In genomic region chr14:36091096-36091495, GRCh38 we compare ENCODE assay signal across 8 cellular contexts.
DNase-seq lines count a peak whose midpoint lies in the region; ATAC-seq and TF ChIP-seq lines count a peak whose summit lies in the region.

No MANE protein-coding gene starts in this region.

- H3K36me3 ChIP-seq in prostate gland, result no peaks in the 10 kb centered on the region
- no peaks in the 10 kb centered on the region for H3K36me3 ChIP-seq in gastrocnemius medialis
- H3K36me3 ChIP-seq in osteoblast (ENCODE audit: insufficient read depth, low read length), result no peaks in the 10 kb centered on the region

- H3K27me3 ChIP-seq in prostate gland (replicated peaks; ENCODE audit: insufficient read depth) (no peaks in the 10 kb centered on the region), gastrocnemius medialis (no peaks in the 10 kb centered on the region), osteoblast (ENCODE audit: insufficient read depth, low read length) (no peaks in the 10 kb centered on the region)

- H3K36me3 Mint-ChIP-seq in osteocyte (ENCODE audit: unreplicated experiment), result no peaks in the 10 kb centered on the region

- no peaks in the 10 kb centered on the region for H3K27me3 Mint-ChIP-seq in osteocyte (ENCODE audit: unreplicated experiment)

- H3K27ac ChIP-seq in prostate gland, result no peak overlapping the region
- H3K27ac ChIP-seq in gastrocnemius medialis, result no peak overlapping the region
- H3K27ac ChIP-seq in osteoblast (ENCODE audit: low read depth, low read length), result no peak overlapping the region

- 22% methylated on average over 2 of the region's 2 CpGs for WGBS in prostate gland

- DNase-seq in amniotic stem cell (lab: John Stamatoyannopoulos, UW) (peak; percentile 12), osteocyte (ENCODE audit: extremely low spot score, unreplicated experiment) (no peak), prostate gland (ENCODE audit: low spot score) (no peak), gastrocnemius medialis (no peak), osteoblast (ENCODE audit: insufficient read length, low spot score, missing footprints) (no peak)

- H3K4me3 ChIP-seq in prostate gland (no peak overlapping the region), gastrocnemius medialis (no peak overlapping the region), osteoblast (ENCODE audit: insufficient read depth, low read length) (no peak overlapping the region)

- TF ChIP-seq CTCF in osteocyte (IDR thresholded peaks at IDR 0.05) (peak; percentile 6), prostate gland (IDR thresholded peaks at IDR 0.05) (no peak), gastrocnemius medialis (IDR thresholded peaks at IDR 0.05 in 4 of 5, conservative IDR thresholded peaks at IDR 0.05 in 1 of 5) (no peak), osteoblast (IDR thresholded peaks at IDR 0.05; ENCODE audit: extremely low read depth, low read depth, low read length) (no peak)

- H3K4me2 ChIP-seq in osteoblast (ENCODE audit: insufficient read depth, low read length), result no peak overlapping the region

- H3K4me1 Mint-ChIP-seq in osteocyte (ENCODE audit: unreplicated experiment), result peaks cover 35% of the 10 kb centered on the region

- ATAC-seq in GM18861 (IDR thresholded peaks at IDR 0.05; ENCODE audit: unreplicated experiment) (peak; percentile 99), HG03354 (IDR thresholded peaks at IDR 0.05; ENCODE audit: poor library complexity, severe bottlenecking, unreplicated experiment) (peak; percentile 97), gastrocnemius medialis (no peak), HG03439 (IDR thresholded peaks at IDR 0.05; ENCODE audit: unreplicated experiment) (no peak)

- TF ChIP-seq POLR2A in prostate gland (IDR thresholded peaks at IDR 0.05) (no peak), gastrocnemius medialis (IDR thresholded peaks at IDR 0.05) (no peak)

- in situ Hi-C loops in gastrocnemius medialis (cut with MboI; ENCODE audit: low sequenced_read_pairs in 4 of 4), result no loop called here

- no peaks in the 10 kb centered on the region for H3K4me1 ChIP-seq in prostate gland (replicated peaks)
- no peaks in the 10 kb centered on the region for H3K4me1 ChIP-seq in gastrocnemius medialis
- H3K4me1 ChIP-seq in osteoblast (ENCODE audit: insufficient read depth, low read length), result no peaks in the 10 kb centered on the region

- no peaks in the 10 kb centered on the region for H3K79me2 ChIP-seq in osteoblast (ENCODE audit: insufficient read depth, low read length)

- intact Hi-C loops in prostate gland (cut with DNase I) (no loop called here), gastrocnemius medialis (cut with DNase I; ENCODE audit: low total_unique reads) (no loop called here)

- H3K9me3 ChIP-seq in prostate gland (no peaks in the 10 kb centered on the region), gastrocnemius medialis (no peaks in the 10 kb centered on the region), osteoblast (ENCODE audit: low read depth, low read length) (no peaks in the 10 kb centered on the region)

- no peaks in the 10 kb centered on the region for H4K20me1 ChIP-seq in osteoblast (ENCODE audit: insufficient read depth, low read length)

- H3K4me3 Mint-ChIP-seq in osteocyte (ENCODE audit: unreplicated experiment), result no peak overlapping the region

- H2AFZ ChIP-seq in osteoblast (ENCODE audit: low read length), result no peak overlapping the region

- peak overlapping the region; percentile 52 for H3K27ac Mint-ChIP-seq in osteocyte (ENCODE audit: unreplicated experiment)

- H3K9me3 Mint-ChIP-seq in osteocyte (ENCODE audit: unreplicated experiment), result no peaks in the 10 kb centered on the region

Comparison
In these comparisons a context has a peak if more than half of its experiments do, and no peak if none do; other contexts are left out.
1. ATAC-seq: peak in GM18861 (single experiment) and HG03354 (single experiment); none in gastrocnemius medialis (0 of 2) and HG03439 (single experiment).